13 cellular contexts compared by ENCODE assay signal in genomic region chr1:150225546-150225945, GRCh38. TPM values are rescaled to one million over a fixed set of nuclear protein-coding genes. Genes with fewer than 3 reads are reported as not detected.
DNase-seq lines count a peak whose midpoint lies in the region; ATAC-seq and TF ChIP-seq lines count a peak whose summit lies in the region.
"Had no signal": no experiment of that assay in that cellular context is flagged by ENCODE, and none has a peak within 500 bp of the region (broad histone marks: within the 10 kb centered on the region; RNA-seq: fewer than 3 reads in every experiment).

No MANE protein-coding gene starts in this region.

- peak overlapping the region; percentile 79 for H3K27ac Mint-ChIP-seq in activated B cell treated with CpG ODN at 0.5 μM for 24 hours
- H3K27ac Mint-ChIP-seq in naive B cell: peak overlapping the region in 2 of 6 donors; percentile 59 to 65

- no peaks in the 10 kb centered on the region for H3K27me3 ChIP-seq in hepatocyte
- H3K27me3 ChIP-seq: BE2C had no signal

- no peak for TF ChIP-seq CTCF in activated B cell treated with CpG ODN at 0.5 μM for 24 hours (IDR thresholded peaks at IDR 0.05)
- TF ChIP-seq CTCF in hepatocyte (IDR thresholded peaks at IDR 0.05; ENCODE audit: poor library complexity): no peak

- no peaks in the 10 kb centered on the region for H3K9me3 ChIP-seq in hepatocyte (ENCODE audit: low read depth)
- H3K9me3 ChIP-seq: BE2C, HAP-1 had no signal

- DNase-seq in KBM-7 (peak; percentile 16), activated B cell treated with CpG ODN at 0.5 μM for 24 hours (no peak), naive B cell (no peak), hepatocyte (ENCODE audit: low spot score) (no peak)
- no peak for DNase-seq in stimulated activated CD4-positive, alpha-beta T cell treated with anti-CD3 and anti-CD28 coated beads, Interleukin-4, amount 100 ng/mL, for 1 hour
- DNase-seq: BE2C; CD4-positive, alpha-beta memory T cell; DMS79 had no signal

- in situ Hi-C loops in KBM-7 (cut with MboI; ENCODE audit: low pct_unique_long_range_greater_than_20kb, low sequenced_read_pairs): no loop called here

- H2AFZ ChIP-seq in hepatocyte: no peak overlapping the region

- ATAC-seq in activated B cell treated with CpG ODN at 0.5 μM for 24 hours (ENCODE audit: low read depth) (peak; percentile 57), naive B cell (ENCODE audit: low read depth in 2 of 2) (peak; percentile 63 to 68), GM18498 (IDR thresholded peaks at IDR 0.05; ENCODE audit: unreplicated experiment) (no peak), GM21576 (IDR thresholded peaks at IDR 0.05; ENCODE audit: unreplicated experiment) (no peak)

- no peak overlapping the region for H3K27ac ChIP-seq in hepatocyte
- H3K27ac ChIP-seq: C4-2B had no signal

- H3K27me3 Mint-ChIP-seq in activated B cell treated with CpG ODN at 0.5 μM for 24 hours: no peaks in the 10 kb centered on the region
- H3K27me3 Mint-ChIP-seq in naive B cell: no peaks in the 10 kb centered on the region
- H3K27me3 Mint-ChIP-seq: CD4-positive, alpha-beta memory T cell had no signal

- H3K4me1 ChIP-seq in hepatocyte (ENCODE audit: insufficient read depth): no peaks in the 10 kb centered on the region
- H3K4me1 ChIP-seq: BE2C, HAP-1 had no signal

- H3K4me3 ChIP-seq in hepatocyte: no peak overlapping the region
- H3K4me3 ChIP-seq: HAP-1 had no signal

- H3K4me1 Mint-ChIP-seq in activated B cell treated with CpG ODN at 0.5 μM for 24 hours (peaks cover 22% of the 10 kb centered on the region), naive B cell (peaks cover 15 to 29% (median 23%) of the 10 kb centered on the region in 3 donors)

- POLR2A ChIA-PET in activated B cell treated with CpG ODN at 0.5 μM for 24 hours (lab: Charles Lee): interaction anchor here (0.7 to 3.1 kb wide), 3 partner anchors 8 to 43 kb away, joined by 6 to 15 read pairs (median 8); partner anchors contain the start of gene APH1A

- no peaks in the 10 kb centered on the region for H3K36me3 ChIP-seq in hepatocyte (replicated peaks; ENCODE audit: insufficient read depth, low read depth)

- 90% methylated on average over 1 of the region's 1 CpG for WGBS in hepatocyte (ENCODE audit: low lambda C conversion rate, missing lambda C conversion rate)

- H3K36me3 Mint-ChIP-seq in activated B cell treated with CpG ODN at 0.5 μM for 24 hours (ENCODE audit: low read depth) (peaks cover 71% of the 10 kb centered on the region), naive B cell (peaks cover 34% of the 10 kb centered on the region in 2 donors)

- CTCF ChIA-PET in activated B cell treated with CpG ODN at 0.5 μM for 24 hours (lab: Charles Lee): interaction anchor here (0.8 kb wide), 1 partner anchor 11 kb away, joined by 3 read pairs; no protein-coding TSS in a partner anchor

- no peaks in the 10 kb centered on the region for H3K9me2 ChIP-seq in hepatocyte (replicated peaks; ENCODE audit: insufficient read depth)

- H3K4me2 ChIP-seq in hepatocyte: no peak overlapping the region

- H3K9me3 Mint-ChIP-seq in activated B cell treated with CpG ODN at 0.5 μM for 24 hours (no peaks in the 10 kb centered on the region), naive B cell (no peaks in the 10 kb centered on the region)
- H3K9me3 Mint-ChIP-seq: CD4-positive, alpha-beta memory T cell had no signal

- intact Hi-C loops in activated B cell treated with CpG ODN at 0.5 μM for 24 hours (cut with micrococcal nuclease): no loop called here

- peak overlapping the region; percentile 11 for H3K4me3 Mint-ChIP-seq in activated B cell treated with CpG ODN at 0.5 μM for 24 hours
- H3K4me3 Mint-ChIP-seq in naive B cell: peak overlapping the region in 2 of 8 donors; percentile 29 to 40
- H3K4me3 Mint-ChIP-seq: CD4-positive, alpha-beta memory T cell had no signal

- H3K79me2 ChIP-seq in hepatocyte: peaks cover 11% of the 10 kb centered on the region

- no peaks in the 10 kb centered on the region for H4K20me1 ChIP-seq in hepatocyte (ENCODE audit: insufficient read depth, poor library complexity, severe bottlenecking)

RNA-seq across cellular contexts. Expression of gene ANP32E, which starts 10.4 kb away (rescaled TPM):
- total RNA-seq in activated B cell treated with CpG ODN at 0.5 μM for 24 hours: 70.5 and 84.3 TPM in 2 replicates
- polyA plus RNA-seq in naive B cell (ENCODE audit: low read depth in 6 of 6): 10 to 100 TPM; 44.7 to 67.8 (median 49.8) TPM
- 18.2 and 26.1 TPM in 2 replicates for total RNA-seq in hepatocyte
- 20.0 and 21.5 TPM in 2 replicates for polyA plus RNA-seq in hepatocyte

RNA-seq across cellular contexts. Expression of gene CA14, which starts 32.0 kb away (rescaled TPM):
- total RNA-seq in activated B cell treated with CpG ODN at 0.5 μM for 24 hours: not detected in 2 replicates
- 1 to 10 TPM in 3 of 6 donors, under 1 TPM in 3; 0.76 to 1.8 (median 1.0) TPM for polyA plus RNA-seq in naive B cell (ENCODE audit: low read depth in 6 of 6)
- total RNA-seq in hepatocyte: 2.4 and 4.6 TPM in 2 replicates
- polyA plus RNA-seq in hepatocyte: 6.0 and 7.3 TPM in 2 replicates
- total RNA-seq: CD4-positive, alpha-beta memory T cell; HT-29 had no signal

RNA-seq across cellular contexts. Expression of gene APH1A, which starts 43.3 kb away (rescaled TPM):
- total RNA-seq in activated B cell treated with CpG ODN at 0.5 μM for 24 hours (145 TPM in 2 replicates), hepatocyte (145 and 148 TPM in 2 replicates)
- polyA plus RNA-seq in naive B cell (ENCODE audit: low read depth in 6 of 6) (100 to 1,000 TPM in 2 of 6 donors, 10 to 100 TPM in 4; 81.7 to 106 (median 91.3) TPM), hepatocyte (52.1 and 54.1 TPM in 2 replicates)

RNA-seq across cellular contexts. Expression of gene C1orf54, which starts 47.0 kb away (rescaled TPM):
- total RNA-seq in activated B cell treated with CpG ODN at 0.5 μM for 24 hours (0.38 and 0.39 TPM in 2 replicates), hepatocyte (11.3 and 15.4 TPM in 2 replicates)
- polyA plus RNA-seq in naive B cell (ENCODE audit: low read depth in 6 of 6) (1 to 10 TPM; 1.0 to 3.8 (median 2.0) TPM), hepatocyte (7.2 and 16.5 TPM in 2 replicates)

RNA-seq across cellular contexts. Expression of gene CIART, which starts 56.8 kb away (rescaled TPM):
- total RNA-seq in activated B cell treated with CpG ODN at 0.5 μM for 24 hours (0.20 and 1.0 TPM in 2 replicates), hepatocyte (1.8 and 3.6 TPM in 2 replicates)
- polyA plus RNA-seq in naive B cell (ENCODE audit: low read depth in 6 of 6) (under 1 TPM in 1 of 6 donors, not detected in 5; 0.22 TPM), hepatocyte (4.4 and 7.1 TPM in 2 replicates)
- total RNA-seq: HT-29 had no signal

Comparison
In these comparisons a context has a peak if more than half of its experiments do, and no peak if none do; other contexts are left out.
1. ATAC-seq: peak in activated B cell treated with CpG ODN at 0.5 μM for 24 hours (single experiment) and naive B cell (2 of 2); none in GM18498 (single experiment) and GM21576 (single experiment).